ENCODE assay signal across 1 cellular context in the genomic region with DNA sequence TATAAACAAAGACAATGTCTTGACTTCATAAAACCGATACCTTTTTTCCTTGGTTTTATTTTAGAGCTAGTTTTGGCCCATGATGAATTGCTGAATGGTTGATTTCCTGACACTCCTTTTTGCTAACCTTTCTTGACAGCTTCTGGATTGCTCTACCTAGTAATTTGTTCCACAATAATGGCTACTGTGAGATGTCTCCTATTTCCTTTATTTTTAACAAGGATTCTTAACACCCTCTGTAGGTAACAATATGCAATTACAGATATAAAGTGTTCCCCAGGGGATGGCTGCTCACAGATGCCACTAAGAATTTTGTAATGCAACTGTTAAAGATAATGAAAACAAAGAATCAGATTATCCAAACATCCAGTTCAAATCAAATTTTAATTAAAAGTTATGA.
TF ChIP-seq lines count a peak whose summit lies in the region.

No MANE protein-coding gene starts in this region.

TF ChIP-seq in K562, 482 proteins besides CTCF, POLR2A, EP300 and RAD21 (continued from another document):
- TF ChIP-seq, protein P1, sequence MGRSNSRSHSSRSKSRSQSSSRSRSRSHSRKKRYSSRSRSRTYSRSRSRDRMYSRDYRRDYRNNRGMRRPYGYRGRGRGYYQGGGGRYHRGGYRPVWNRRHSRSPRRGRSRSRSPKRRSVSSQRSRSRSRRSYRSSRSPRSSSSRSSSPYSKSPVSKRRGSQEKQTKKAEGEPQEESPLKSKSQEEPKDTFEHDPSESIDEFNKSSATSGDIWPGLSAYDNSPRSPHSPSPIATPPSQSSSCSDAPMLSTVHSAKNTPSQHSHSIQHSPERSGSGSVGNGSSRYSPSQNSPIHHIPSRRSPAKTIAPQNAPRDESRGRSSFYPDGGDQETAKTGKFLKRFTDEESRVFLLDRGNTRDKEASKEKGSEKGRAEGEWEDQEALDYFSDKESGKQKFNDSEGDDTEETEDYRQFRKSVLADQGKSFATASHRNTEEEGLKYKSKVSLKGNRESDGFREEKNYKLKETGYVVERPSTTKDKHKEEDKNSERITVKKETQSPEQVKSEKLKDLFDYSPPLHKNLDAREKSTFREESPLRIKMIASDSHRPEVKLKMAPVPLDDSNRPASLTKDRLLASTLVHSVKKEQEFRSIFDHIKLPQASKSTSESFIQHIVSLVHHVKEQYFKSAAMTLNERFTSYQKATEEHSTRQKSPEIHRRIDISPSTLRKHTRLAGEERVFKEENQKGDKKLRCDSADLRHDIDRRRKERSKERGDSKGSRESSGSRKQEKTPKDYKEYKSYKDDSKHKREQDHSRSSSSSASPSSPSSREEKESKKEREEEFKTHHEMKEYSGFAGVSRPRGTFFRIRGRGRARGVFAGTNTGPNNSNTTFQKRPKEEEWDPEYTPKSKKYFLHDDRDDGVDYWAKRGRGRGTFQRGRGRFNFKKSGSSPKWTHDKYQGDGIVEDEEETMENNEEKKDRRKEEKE (IDR thresholded peaks at IDR 0.05; ENCODE audit: borderline replicate concordance in 1 of 2, control insufficient read depth in 1 of 2, low read depth in 2 of 2, low read length in 1 of 2): no peak
- TF ChIP-seq ZNF316 (IDR thresholded peaks at IDR 0.05): peak; percentile 26; the same call in 1 of the 2 replicates
TF ChIP-seq in K562: peak in this region for 4.
